In the genomic region with DNA sequence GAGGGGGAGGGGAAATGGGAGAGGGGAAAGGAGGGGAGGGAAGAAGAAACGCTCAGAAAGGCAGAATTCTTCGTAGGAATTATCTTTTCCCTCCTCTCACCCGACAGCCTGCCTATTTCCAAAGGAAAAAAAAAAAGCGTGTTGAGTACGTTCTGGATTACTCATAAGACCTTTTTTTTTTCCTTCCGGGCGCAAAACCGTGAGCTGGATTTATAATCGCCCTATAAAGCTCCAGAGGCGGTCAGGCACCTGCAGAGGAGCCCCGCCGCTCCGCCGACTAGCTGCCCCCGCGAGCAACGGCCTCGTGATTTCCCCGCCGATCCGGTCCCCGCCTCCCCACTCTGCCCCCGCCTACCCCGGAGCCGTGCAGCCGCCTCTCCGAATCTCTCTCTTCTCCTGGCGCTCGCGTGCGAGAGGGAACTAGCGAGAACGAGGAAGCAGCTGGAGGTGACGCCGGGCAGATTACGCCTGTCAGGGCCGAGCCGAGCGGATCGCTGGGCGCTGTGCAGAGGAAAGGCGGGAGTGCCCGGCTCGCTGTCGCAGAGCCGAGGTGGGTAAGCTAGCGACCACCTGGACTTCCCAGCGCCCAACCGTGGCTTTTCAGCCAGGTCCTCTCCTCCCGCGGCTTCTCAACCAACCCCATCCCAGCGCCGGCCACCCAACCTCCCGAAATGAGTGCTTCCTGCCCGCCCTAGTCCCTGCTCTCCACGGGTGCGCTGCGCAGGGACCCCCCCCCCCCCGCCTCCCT, we compare ENCODE assay signal across 1 cellular context.
TF ChIP-seq lines count a peak whose summit lies in the region.

Gene GAD1 (plus strand): TSS at position 389 of the 748 bp plus-strand sequence. CDS start 1,705 bp downstream, outside the sequence.

TF ChIP-seq in K562, 482 proteins besides CTCF, POLR2A, EP300 and RAD21 (continued from another document and continues in another):
- 0 out of 2 replicates have a peak, but pooled peaks have one; percentile 32 for TF ChIP-seq ZNF511 (CRISPR knock-in tag; IDR thresholded peaks at IDR 0.05)
- TF ChIP-seq, protein P1, sequence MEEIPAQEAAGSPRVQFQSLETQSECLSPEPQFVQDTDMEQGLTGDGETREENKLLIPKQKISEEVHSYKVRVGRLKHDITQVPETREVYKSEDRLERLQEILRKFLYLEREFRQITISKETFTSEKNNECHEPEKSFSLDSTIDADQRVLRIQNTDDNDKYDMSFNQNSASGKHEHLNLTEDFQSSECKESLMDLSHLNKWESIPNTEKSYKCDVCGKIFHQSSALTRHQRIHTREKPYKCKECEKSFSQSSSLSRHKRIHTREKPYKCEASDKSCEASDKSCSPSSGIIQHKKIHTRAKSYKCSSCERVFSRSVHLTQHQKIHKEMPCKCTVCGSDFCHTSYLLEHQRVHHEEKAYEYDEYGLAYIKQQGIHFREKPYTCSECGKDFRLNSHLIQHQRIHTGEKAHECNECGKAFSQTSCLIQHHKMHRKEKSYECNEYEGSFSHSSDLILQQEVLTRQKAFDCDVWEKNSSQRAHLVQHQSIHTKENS (CRISPR knock-in tag; IDR thresholded peaks at IDR 0.05), result no peak
- no peak for TF ChIP-seq ZNF146 (CRISPR knock-in tag; IDR thresholded peaks at IDR 0.05; ENCODE audit: unreplicated experiment)
- TF ChIP-seq SMC3 (conservative IDR thresholded peaks at IDR 0.05; ENCODE audit: insufficient read depth, low read depth, low read length), result no peak
- TF ChIP-seq NR1H2 (CRISPR knock-in tag; IDR thresholded peaks at IDR 0.05), result no peak
- no peak for TF ChIP-seq CBX3 (IDR thresholded peaks at IDR 0.05; ENCODE audit: borderline replicate concordance in 1 of 2, low read length in 2 of 2)
- no peak for TF ChIP-seq CEBPG (CRISPR knock-in tag; IDR thresholded peaks at IDR 0.05)
- no peak for TF ChIP-seq CEBPG (tag; conservative IDR thresholded peaks at IDR 0.05 in 1 of 2, IDR thresholded peaks at IDR 0.05 in 1 of 2)
- no peak for TF ChIP-seq NELFE (IDR thresholded peaks at IDR 0.05; ENCODE audit: insufficient read depth, insufficient read length)
- peak; percentile 15 for TF ChIP-seq HNRNPLL (IDR thresholded peaks at IDR 0.05; ENCODE audit: low read depth, low read length, poor library complexity, severe bottlenecking)
- no peak for TF ChIP-seq KLF1 (tag; IDR thresholded peaks at IDR 0.05)
- TF ChIP-seq FUS (optimal IDR thresholded peaks at IDR 0.05; ENCODE audit: low read depth, low read length), result no peak
- TF ChIP-seq ZNF354B (CRISPR knock-in tag; IDR thresholded peaks at IDR 0.05), result no peak
- peak; percentile 20; the same call in 1 of the 2 replicates for TF ChIP-seq ZFX (CRISPR knock-in tag; IDR thresholded peaks at IDR 0.05)
- TF ChIP-seq ZNF311 (CRISPR knock-in tag; IDR thresholded peaks at IDR 0.05), result no peak
- no peak for TF ChIP-seq RBM25 (IDR thresholded peaks at IDR 0.05; ENCODE audit: low read depth, low read length, severe bottlenecking)
- TF ChIP-seq ZNF324 (CRISPR knock-in tag; IDR thresholded peaks at IDR 0.05), result no peak
- no peak for TF ChIP-seq TSC22D4 (tag; IDR thresholded peaks at IDR 0.05)
- TF ChIP-seq, protein P2, sequence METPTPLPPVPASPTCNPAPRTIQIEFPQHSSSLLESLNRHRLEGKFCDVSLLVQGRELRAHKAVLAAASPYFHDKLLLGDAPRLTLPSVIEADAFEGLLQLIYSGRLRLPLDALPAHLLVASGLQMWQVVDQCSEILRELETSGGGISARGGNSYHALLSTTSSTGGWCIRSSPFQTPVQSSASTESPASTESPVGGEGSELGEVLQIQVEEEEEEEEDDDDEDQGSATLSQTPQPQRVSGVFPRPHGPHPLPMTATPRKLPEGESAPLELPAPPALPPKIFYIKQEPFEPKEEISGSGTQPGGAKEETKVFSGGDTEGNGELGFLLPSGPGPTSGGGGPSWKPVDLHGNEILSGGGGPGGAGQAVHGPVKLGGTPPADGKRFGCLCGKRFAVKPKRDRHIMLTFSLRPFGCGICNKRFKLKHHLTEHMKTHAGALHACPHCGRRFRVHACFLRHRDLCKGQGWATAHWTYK (CRISPR knock-in tag; IDR thresholded peaks at IDR 0.05), result no peak
- TF ChIP-seq NFYB (IDR thresholded peaks at IDR 0.05; ENCODE audit: extremely low read depth, insufficient read length), result no peak
- TF ChIP-seq NCOA6 (IDR thresholded peaks at IDR 0.05), result no peak
- TF ChIP-seq NBN (IDR thresholded peaks at IDR 0.05; ENCODE audit: low read depth), result 0 out of 2 replicates have a peak, but pooled peaks have one; percentile 25
- no peak for TF ChIP-seq CHD4 (IDR thresholded peaks at IDR 0.05; ENCODE audit: insufficient read depth, insufficient replicate concordance, low read depth, low read length, poor library complexity, severe bottlenecking)
- TF ChIP-seq ZNF280A (IDR thresholded peaks at IDR 0.05; ENCODE audit: low read depth, partially characterized antibody), result no peak
- no peak for TF ChIP-seq MYNN (IDR thresholded peaks at IDR 0.05)
- TF ChIP-seq MYNN (CRISPR knock-in tag; IDR thresholded peaks at IDR 0.05), result no peak
- no peak for TF ChIP-seq POLR3G (IDR thresholded peaks at IDR 0.05; ENCODE audit: extremely low read depth, insufficient read length, insufficient replicate concordance)
- TF ChIP-seq ZBTB33 (CRISPR knock-in tag; IDR thresholded peaks at IDR 0.05), result no peak
- no peak for TF ChIP-seq ZNF551 (CRISPR knock-in tag; IDR thresholded peaks at IDR 0.05)
- peak; percentile 59 for TF ChIP-seq CREM (IDR thresholded peaks at IDR 0.05; ENCODE audit: low read depth)
- TF ChIP-seq CBFA2T3 (IDR thresholded peaks at IDR 0.05), result no peak
- TF ChIP-seq FOXP1 (CRISPR knock-in tag; IDR thresholded peaks at IDR 0.05), result no peak
- TF ChIP-seq WHSC1 (IDR thresholded peaks at IDR 0.05; ENCODE audit: low read length), result no peak
- TF ChIP-seq MED1 (CRISPR knock-in tag; IDR thresholded peaks at IDR 0.05; ENCODE audit: borderline replicate concordance), result no peak
- TF ChIP-seq FOXM1 (IDR thresholded peaks at IDR 0.05; ENCODE audit: low read depth), result no peak
- TF ChIP-seq FOXM1 (CRISPR knock-in tag; IDR thresholded peaks at IDR 0.05; ENCODE audit: low read depth), result no peak
- no peak; a peak in 1 of 4 replicates for TF ChIP-seq SIN3A (IDR thresholded peaks at IDR 0.05; ENCODE audit: borderline replicate concordance in 2 of 2, control insufficient read depth in 1 of 2, low read depth in 2 of 2, low read length in 2 of 2)
- TF ChIP-seq ZC3H4 (CRISPR knock-in tag; IDR thresholded peaks at IDR 0.05; ENCODE audit: borderline replicate concordance), result no peak
- no peak for TF ChIP-seq FOXA3 (CRISPR knock-in tag; conservative IDR thresholded peaks at IDR 0.05 in 1 of 2, IDR thresholded peaks at IDR 0.05 in 1 of 2)
- TF ChIP-seq USF2 (CRISPR knock-in tag; IDR thresholded peaks at IDR 0.05), result no peak
- TF ChIP-seq BHLHE40 (IDR thresholded peaks at IDR 0.05; ENCODE audit: low read length), result peak; percentile 94
- TF ChIP-seq MTA2 (IDR thresholded peaks at IDR 0.05; ENCODE audit: low read depth), result no peak
- TF ChIP-seq MNT (conservative IDR thresholded peaks at IDR 0.05), result peak in 1 of 2 experiments; percentile 56; a peak in 2 of 4 replicates
- TF ChIP-seq SUPT5H (IDR thresholded peaks at IDR 0.05), result no peak
- TF ChIP-seq HMG20A (CRISPR knock-in tag; conservative IDR thresholded peaks at IDR 0.05), result no peak
- no peak for TF ChIP-seq BRD4 (IDR thresholded peaks at IDR 0.05)
- TF ChIP-seq, protein P3, sequence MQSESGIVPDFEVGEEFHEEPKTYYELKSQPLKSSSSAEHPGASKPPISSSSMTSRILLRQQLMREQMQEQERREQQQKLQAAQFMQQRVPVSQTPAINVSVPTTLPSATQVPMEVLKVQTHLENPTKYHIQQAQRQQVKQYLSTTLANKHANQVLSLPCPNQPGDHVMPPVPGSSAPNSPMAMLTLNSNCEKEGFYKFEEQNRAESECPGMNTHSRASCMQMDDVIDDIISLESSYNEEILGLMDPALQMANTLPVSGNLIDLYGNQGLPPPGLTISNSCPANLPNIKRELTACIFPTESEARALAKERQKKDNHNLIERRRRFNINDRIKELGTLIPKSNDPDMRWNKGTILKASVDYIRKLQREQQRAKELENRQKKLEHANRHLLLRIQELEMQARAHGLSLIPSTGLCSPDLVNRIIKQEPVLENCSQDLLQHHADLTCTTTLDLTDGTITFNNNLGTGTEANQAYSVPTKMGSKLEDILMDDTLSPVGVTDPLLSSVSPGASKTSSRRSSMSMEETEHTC (IDR thresholded peaks at IDR 0.05), result peak; percentile 65; the same call in 1 of the 2 replicates
- TF ChIP-seq, protein P4, sequence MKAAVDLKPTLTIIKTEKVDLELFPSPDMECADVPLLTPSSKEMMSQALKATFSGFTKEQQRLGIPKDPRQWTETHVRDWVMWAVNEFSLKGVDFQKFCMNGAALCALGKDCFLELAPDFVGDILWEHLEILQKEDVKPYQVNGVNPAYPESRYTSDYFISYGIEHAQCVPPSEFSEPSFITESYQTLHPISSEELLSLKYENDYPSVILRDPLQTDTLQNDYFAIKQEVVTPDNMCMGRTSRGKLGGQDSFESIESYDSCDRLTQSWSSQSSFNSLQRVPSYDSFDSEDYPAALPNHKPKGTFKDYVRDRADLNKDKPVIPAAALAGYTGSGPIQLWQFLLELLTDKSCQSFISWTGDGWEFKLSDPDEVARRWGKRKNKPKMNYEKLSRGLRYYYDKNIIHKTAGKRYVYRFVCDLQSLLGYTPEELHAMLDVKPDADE (conservative IDR thresholded peaks at IDR 0.05; ENCODE audit: control insufficient read depth, low read depth, low read length), result no peak
- no peak for TF ChIP-seq ZFPM2 (CRISPR knock-in tag; IDR thresholded peaks at IDR 0.05)
- TF ChIP-seq SMARCA5 (IDR thresholded peaks at IDR 0.05), result no peak
- no peak for TF ChIP-seq ATF2 (CRISPR knock-in tag; IDR thresholded peaks at IDR 0.05)
- no peak for TF ChIP-seq ATF7 (IDR thresholded peaks at IDR 0.05)
- no peak for TF ChIP-seq ATF1 (CRISPR knock-in tag; IDR thresholded peaks at IDR 0.05)
- TF ChIP-seq ATF1 (tag; IDR thresholded peaks at IDR 0.05), result no peak
- TF ChIP-seq KDM5B (IDR thresholded peaks at IDR 0.05; ENCODE audit: insufficient replicate concordance, low read depth, low read length), result no peak
- TF ChIP-seq NCOA1 (IDR thresholded peaks at IDR 0.05; ENCODE audit: low read depth), result no peak
- no peak for TF ChIP-seq NFATC3 (IDR thresholded peaks at IDR 0.05)
- TF ChIP-seq KAT2B (IDR thresholded peaks at IDR 0.05; ENCODE audit: low read depth, low read length), result no peak
